8 cellular contexts compared by ENCODE assay signal in genomic region chr11:95705485-95706124, GRCh38.
A peak's percentile ranks its signal among the peaks of the same experiment; 100 is the strongest.
DNase-seq lines count a peak whose midpoint lies in the region; ATAC-seq, FAIRE-seq and TF ChIP-seq lines count a peak whose summit lies in the region.

No MANE protein-coding gene starts in this region.

- H3K27me3 ChIP-seq in cardiac muscle cell: no peaks in the 10 kb centered on the region
- H3K27me3 ChIP-seq in prostate gland (replicated peaks; ENCODE audit: insufficient read depth): no peaks in the 10 kb centered on the region

- no peaks in the 10 kb centered on the region for H3K36me3 ChIP-seq in cardiac muscle cell
- no peaks in the 10 kb centered on the region for H3K36me3 ChIP-seq in prostate gland

- H3K27ac ChIP-seq in cardiac muscle cell (no peak overlapping the region), prostate gland (peak overlapping the region; percentile 35 to 40)

- H3K4me1 ChIP-seq in cardiac muscle cell (ENCODE audit: low read depth): peaks cover 5% of the 10 kb centered on the region
- H3K4me1 ChIP-seq in prostate gland (replicated peaks): no peaks in the 10 kb centered on the region

- DNase-seq in NCI-H1105 treated with DMSO at 0.1 percent for 48 hours (lab: John Stamatoyannopoulos, UW): peak; percentile 89
- peak; percentile 71 for DNase-seq in SKM-1 (lab: John Stamatoyannopoulos, UW; ENCODE audit: unreplicated experiment)
- peak; percentile 68 for DNase-seq in activated naive CD8-positive, alpha-beta T cell treated with anti-CD3 and anti-CD28 coated beads, Interleukin-2, amount 50 U/mL, for 16 hours (ENCODE audit: low read depth, low spot score)
- DNase-seq in cardiac muscle cell (ENCODE audit: low read depth in 1 of 2, low spot score in 1 of 2): peak; percentile 90 to 94
- DNase-seq in prostate gland (ENCODE audit: low spot score): peak; percentile 91
- DNase-seq in urothelium cell line (ENCODE audit: low spot score): peak; percentile 81

- no peak for TF ChIP-seq POLR2A in prostate gland (IDR thresholded peaks at IDR 0.05)

- peak; percentile 83 for ATAC-seq in HG02678 (IDR thresholded peaks at IDR 0.05; ENCODE audit: unreplicated experiment)

- H3K4me3 ChIP-seq in cardiac muscle cell (no peak overlapping the region), prostate gland (no peak overlapping the region)

- intact Hi-C loops in prostate gland (cut with DNase I): loop anchor here (2.0 to 10.0 kb wide), 6 partner anchors 59 to 638 kb away; partner anchors contain the start of genes SESN3 and SRSF8

- TF ChIP-seq CTCF in GM12872 (IDR thresholded peaks at IDR 0.05; ENCODE audit: insufficient read depth, low read depth, low read length): peak; percentile 94
- TF ChIP-seq CTCF in cardiac muscle cell (IDR thresholded peaks at IDR 0.05; ENCODE audit: low read depth, low read length): peak; percentile 98
- peak; percentile 74 to 95 (median 94) for TF ChIP-seq CTCF in prostate gland (IDR thresholded peaks at IDR 0.05)

- no peaks in the 10 kb centered on the region for H3K9me3 ChIP-seq in cardiac muscle cell (ENCODE audit: low read depth)
- no peaks in the 10 kb centered on the region for H3K9me3 ChIP-seq in prostate gland

- FAIRE-seq in urothelium cell line (lab: Jason Lieb, UNC): no peak

- 16% methylated on average over 10 of the region's 10 CpGs for WGBS in prostate gland
